Comparison of ENCODE assay signal across 13 cellular contexts in genomic region chr2:191311627-191312026, GRCh38.
DNase-seq lines count a peak whose midpoint lies in the region; FAIRE-seq and TF ChIP-seq lines count a peak whose summit lies in the region.
"Had no signal": no experiment of that assay in that cellular context is flagged by ENCODE, and none has a peak within 500 bp of the region (broad histone marks: within the 10 kb centered on the region; RNA-seq: fewer than 3 reads in every experiment).

No MANE protein-coding gene starts in this region.

- peaks cover 38% of the 10 kb centered on the region for H3K4me1 Mint-ChIP-seq in MCF 10A (ENCODE audit: insufficient read depth, unreplicated experiment)

- H2AFZ ChIP-seq in hepatocyte, result no peak overlapping the region

- no peaks in the 10 kb centered on the region for H3K9me3 ChIP-seq in breast epithelium
- no peaks in the 10 kb centered on the region for H3K9me3 ChIP-seq in adipocyte (ENCODE audit: control insufficient read depth, low read length)
- no peaks in the 10 kb centered on the region for H3K9me3 ChIP-seq in hepatocyte (ENCODE audit: low read depth)
- H3K9me3 ChIP-seq in suprapubic skin, result no peaks in the 10 kb centered on the region
- H3K9me3 ChIP-seq: MG63, upper lobe of left lung had no signal

- H3K4me1 ChIP-seq in breast epithelium (no peaks in the 10 kb centered on the region), adipocyte (ENCODE audit: control insufficient read depth, insufficient read depth, low read length) (peaks cover 32% of the 10 kb centered on the region), hepatocyte (ENCODE audit: insufficient read depth) (peaks cover 6% of the 10 kb centered on the region), suprapubic skin (peaks cover 3% of the 10 kb centered on the region)

- intact Hi-C loops in MCF 10A (cut with micrococcal nuclease), result no loop called here
- intact Hi-C loops in breast epithelium (cut with DNase I; ENCODE audit: low total_unique reads), result no loop called here

- H4K20me1 ChIP-seq in hepatocyte (ENCODE audit: insufficient read depth, poor library complexity, severe bottlenecking), result no peaks in the 10 kb centered on the region

- H3K9ac ChIP-seq in adipocyte (ENCODE audit: low read length), result no peak overlapping the region

- DNase-seq in MCF 10A (ENCODE audit: unreplicated experiment) (peak; percentile 86), breast epithelium (ENCODE audit: low spot score in 2 of 2) (no peak), adipocyte (ENCODE audit: low read depth) (peak; percentile 60), hepatocyte (ENCODE audit: low spot score) (peak; percentile 50), urothelium cell line (ENCODE audit: low spot score) (peak; percentile 60), NCI-H526 treated with DMSO at 0.1 percent for 48 hours (lab: John Stamatoyannopoulos, UW) (no peak), suprapubic skin (ENCODE audit: low spot score in 2 of 2) (no peak)
- no peak for DNase-seq in stimulated activated CD4-positive, alpha-beta T cell treated with anti-CD3 and anti-CD28 coated beads, Interleukin-1b, Interleukin-23, amount 100 ng/mL, for 48 hours
- DNase-seq: activated T-cell treated with anti-CD3 and anti-CD28 coated beads, Interleukin-2, amount 50 U/mL, for 4 hours; MG63; NK-92 treated with Interleukin-12 subunit alpha and Interleukin-12 subunit beta, amount 100 ng/mL, for 24 hours; upper lobe of left lung had no signal

- no peak for TF ChIP-seq EP300 in suprapubic skin (IDR thresholded peaks at IDR 0.05)

- POLR2A ChIA-PET in MCF 10A (lab: Yijun Ruan, JAX), result interaction anchor here (0.5 to 2.3 kb wide), 12 partner anchors 8 to 157 kb away, joined by 3 to 12 read pairs (median 3); no protein-coding TSS in a partner anchor

- H3K4me3 ChIP-seq in breast epithelium, result no peak overlapping the region
- no peak overlapping the region for H3K4me3 ChIP-seq in adipocyte (ENCODE audit: low read length)
- H3K4me3 ChIP-seq in hepatocyte, result no peak overlapping the region
- no peak overlapping the region for H3K4me3 ChIP-seq in suprapubic skin
- H3K4me3 ChIP-seq: coronary artery, MG63, upper lobe of left lung had no signal

- H3K27me3 ChIP-seq in breast epithelium (no peaks in the 10 kb centered on the region), adipocyte (replicated peaks; ENCODE audit: control insufficient read depth, insufficient read depth, low read length) (no peaks in the 10 kb centered on the region), hepatocyte (no peaks in the 10 kb centered on the region), suprapubic skin (no peaks in the 10 kb centered on the region)
- H3K27me3 ChIP-seq: MG63, upper lobe of left lung had no signal

- no peak overlapping the region for H3K4me2 ChIP-seq in hepatocyte

- no peaks in the 10 kb centered on the region for H3K9me3 Mint-ChIP-seq in MCF 10A (ENCODE audit: unreplicated experiment)
- H3K9me3 Mint-ChIP-seq: activated T-cell treated with anti-CD3 and anti-CD28 coated beads, Interleukin-2, amount 50 U/mL, for 4 hours had no signal

- CTCF ChIA-PET in MCF 10A (lab: Yijun Ruan, JAX), result interaction anchor here (0.6 kb wide), 1 partner anchor 34 kb away, joined by 3 read pairs; no protein-coding TSS in a partner anchor

- FAIRE-seq in urothelium cell line (lab: Jason Lieb, UNC), result peak; percentile 40

- H3K4me3 Mint-ChIP-seq in MCF 10A (ENCODE audit: unreplicated experiment), result no peak overlapping the region
- H3K4me3 Mint-ChIP-seq: activated T-cell treated with anti-CD3 and anti-CD28 coated beads, Interleukin-2, amount 50 U/mL, for 4 hours had no signal

- no peak for TF ChIP-seq POLR2A in breast epithelium (IDR thresholded peaks at IDR 0.05)
- no peak for TF ChIP-seq POLR2A in suprapubic skin (IDR thresholded peaks at IDR 0.05)

- no peaks in the 10 kb centered on the region for H3K36me3 ChIP-seq in breast epithelium
- H3K36me3 ChIP-seq in adipocyte (ENCODE audit: control insufficient read depth, insufficient read depth, low read length, severe bottlenecking), result no peaks in the 10 kb centered on the region
- H3K36me3 ChIP-seq in hepatocyte (replicated peaks; ENCODE audit: insufficient read depth, low read depth), result no peaks in the 10 kb centered on the region
- H3K36me3 ChIP-seq in suprapubic skin, result no peaks in the 10 kb centered on the region
- H3K36me3 ChIP-seq: MG63, upper lobe of left lung had no signal

- no peaks in the 10 kb centered on the region for H3K27me3 Mint-ChIP-seq in MCF 10A (ENCODE audit: insufficient read depth, unreplicated experiment)

- H3K9me2 ChIP-seq in hepatocyte (replicated peaks; ENCODE audit: insufficient read depth), result no peaks in the 10 kb centered on the region

- peaks cover under 1% of the 10 kb centered on the region for H3K36me3 Mint-ChIP-seq in MCF 10A (ENCODE audit: insufficient read depth, unreplicated experiment)

- H3K27ac ChIP-seq in breast epithelium (no peak overlapping the region), hepatocyte (peak overlapping the region; percentile 40), suprapubic skin (no peak overlapping the region)
- H3K27ac ChIP-seq: coronary artery, upper lobe of left lung had no signal

- H3K27ac Mint-ChIP-seq in MCF 10A (ENCODE audit: low read depth, unreplicated experiment), result peak overlapping the region; percentile 72

- 90% methylated on average over 1 of the region's 1 CpG for WGBS in hepatocyte (ENCODE audit: low lambda C conversion rate, missing lambda C conversion rate)
- WGBS in suprapubic skin, result 61% methylated on average over 1 of the region's 1 CpG

- H3K79me2 ChIP-seq in hepatocyte, result peaks cover 62% of the 10 kb centered on the region

- no peak for TF ChIP-seq CTCF in MCF 10A (IDR thresholded peaks at IDR 0.05; ENCODE audit: unreplicated experiment)
- TF ChIP-seq CTCF in breast epithelium (IDR thresholded peaks at IDR 0.05), result no peak
- no peak for TF ChIP-seq CTCF in hepatocyte (IDR thresholded peaks at IDR 0.05; ENCODE audit: poor library complexity)
- TF ChIP-seq CTCF in suprapubic skin (IDR thresholded peaks at IDR 0.05), result no peak

- BruUV-seq in MCF 10A (replicated peaks; lab: Mats Ljungman, UMichigan), result no TSS peak

Comparison
In these comparisons a context has a peak if more than half of its experiments do, and no peak if none do; other contexts are left out.
1. DNase-seq: peak in MCF 10A (single experiment), adipocyte (single experiment), hepatocyte (single experiment) and urothelium cell line (single experiment); none in breast epithelium (0 of 2), NCI-H526 treated with DMSO at 0.1 percent for 48 hours (single experiment), stimulated activated CD4-positive, alpha-beta T cell treated with anti-CD3 and anti-CD28 coated beads, Interleukin-1b, Interleukin-23, amount 100 ng/mL, for 48 hours (single experiment) and suprapubic skin (0 of 2).